13 cellular contexts compared by ENCODE assay signal in the genomic region with DNA sequence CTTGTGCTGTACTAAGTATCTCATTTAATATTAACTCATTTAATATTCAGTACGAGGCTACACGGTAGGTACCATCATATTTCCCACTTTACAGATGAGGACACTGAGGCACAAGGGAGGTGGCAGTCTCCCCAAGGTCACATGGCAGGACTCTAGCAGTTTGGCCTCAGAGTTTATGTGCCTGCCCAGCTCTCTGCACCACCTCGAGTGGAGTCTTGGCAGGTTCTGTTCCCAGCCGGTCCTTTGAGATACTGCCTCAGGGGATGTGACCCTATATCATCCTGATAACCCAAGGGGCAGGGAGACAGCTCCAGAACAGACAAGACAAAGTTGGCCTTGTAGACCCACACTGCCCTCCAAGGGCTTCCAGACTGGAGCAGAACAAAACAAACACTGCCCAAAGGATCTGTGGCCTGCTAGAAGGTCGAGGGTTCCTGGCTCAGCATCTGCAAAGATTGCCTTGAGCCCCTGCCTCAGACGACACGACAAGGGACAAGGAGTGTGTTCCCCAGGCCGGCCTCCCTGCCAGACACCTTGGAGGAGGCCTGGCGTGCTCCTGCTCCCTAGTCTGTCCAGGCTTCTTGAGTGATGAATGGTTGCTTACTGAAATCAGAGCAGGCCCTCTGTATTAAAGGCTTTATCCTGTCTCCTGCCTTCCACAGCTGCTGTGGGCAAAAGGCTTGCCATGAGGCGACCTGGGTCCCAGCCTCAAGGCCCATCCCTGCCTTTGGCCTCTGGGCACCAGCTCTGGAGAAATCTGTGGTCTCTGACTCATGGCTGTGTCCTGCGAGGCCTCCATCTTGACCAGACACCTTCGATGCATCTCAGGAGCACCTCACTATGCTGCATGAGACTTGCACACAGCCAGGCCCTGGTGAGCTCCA. TPM values are rescaled to one million over a fixed set of nuclear protein-coding genes. Genes with fewer than 3 reads are reported as not detected.
A peak's percentile ranks its signal among the peaks of the same experiment; 100 is the strongest.
DNase-seq lines count a peak whose midpoint lies in the region; ATAC-seq and TF ChIP-seq lines count a peak whose summit lies in the region.
"Had no signal": no experiment of that assay in that cellular context is flagged by ENCODE, and none has a peak within 500 bp of the region (broad histone marks: within the 10 kb centered on the region; RNA-seq: fewer than 3 reads in every experiment).

No MANE protein-coding gene starts in this region.

- H3K9me3 Mint-ChIP-seq in CD14-positive monocyte (peaks cover 0 to 7% (median 0%) of the 10 kb centered on the region in 7 donors), nephron (peaks cover 3% of the 10 kb centered on the region)
- peaks cover 7 to 12% of the 10 kb centered on the region in 2 donors for H3K9me3 Mint-ChIP-seq in effector memory CD8-positive, alpha-beta T cell

- peaks cover 0 to 2% of the 10 kb centered on the region in 2 donors for H3K36me3 Mint-ChIP-seq in CD14-positive monocyte
- H3K36me3 Mint-ChIP-seq in effector memory CD8-positive, alpha-beta T cell (ENCODE audit: insufficient read depth): peaks cover 22% of the 10 kb centered on the region
- no peaks in the 10 kb centered on the region for H3K36me3 Mint-ChIP-seq in nephron (ENCODE audit: low read depth)

- peaks cover 33% of the 10 kb centered on the region for H3K4me1 Mint-ChIP-seq in CD14-positive monocyte
- peaks cover 18 to 22% of the 10 kb centered on the region in 2 donors for H3K4me1 Mint-ChIP-seq in effector memory CD8-positive, alpha-beta T cell (ENCODE audit: low read depth in 2 of 2)
- H3K4me1 Mint-ChIP-seq in nephron: peaks cover 8% of the 10 kb centered on the region

- intact Hi-C loops in CD14-positive monocyte (cut with micrococcal nuclease): loop anchor here in 1 of 2 donors (5.0 to 10.0 kb wide), 3 partner anchors 39 to 242 kb away; no protein-coding TSS in a partner anchor

- H3K27ac Mint-ChIP-seq in CD14-positive monocyte (peak overlapping the region in 2 of 7 donors; percentile 2 to 71), nephron (no peak overlapping the region)
- H3K27ac Mint-ChIP-seq in effector memory CD8-positive, alpha-beta T cell: peak overlapping the region; percentile 53 to 91
- H3K27ac Mint-ChIP-seq: stimulated activated naive B cell treated with anti-CD40 and anti-IgM and Interleukin-4, amounts not matched to agents 10 μg/mL and 1 μg/mL and 100 μg/mL, for 72 hours had no signal

- DNase-seq in CD14-positive monocyte (ENCODE audit: low spot score) (peak; percentile 10), LoVo (ENCODE audit: low spot score) (peak; percentile 23), NCI-H2227 treated with DMSO at 0.1 percent for 48 hours (lab: John Stamatoyannopoulos, UW) (no peak), NCI-H2107 (lab: John Stamatoyannopoulos, UW) (no peak), HuH-7 (ENCODE audit: low spot score) (no peak)
- DNase-seq in effector memory CD8-positive, alpha-beta T cell: no peak
- DNase-seq: activated CD4-positive, alpha-beta T cell treated with anti-CD3 and anti-CD28 coated beads for 48 hours; activated effector memory CD4-positive, alpha-beta T cell treated with Interleukin-2 at 50 U/mL for 16 hours; NCI-H187; stimulated activated naive B cell treated with anti-CD40 and anti-IgM and Interleukin-4, amounts not matched to agents 10 μg/mL and 1 μg/mL and 100 μg/mL, for 72 hours; SW 1271 had no signal

- H3K27me3 Mint-ChIP-seq in CD14-positive monocyte (ENCODE audit: low read depth in 3 of 3) (peaks cover 5 to 21% (median 12%) of the 10 kb centered on the region in 3 donors), nephron (ENCODE audit: low read depth) (no peaks in the 10 kb centered on the region)
- no peaks in the 10 kb centered on the region for H3K27me3 Mint-ChIP-seq in effector memory CD8-positive, alpha-beta T cell
- H3K27me3 Mint-ChIP-seq: stimulated activated naive B cell treated with anti-CD40 and anti-IgM and Interleukin-4, amounts not matched to agents 10 μg/mL and 1 μg/mL and 100 μg/mL, for 72 hours had no signal

- H3K4me3 Mint-ChIP-seq in CD14-positive monocyte (no peak overlapping the region), nephron (peak overlapping the region in 2 of 3 experiments; percentile 38 to 42)
- no peak overlapping the region for H3K4me3 Mint-ChIP-seq in effector memory CD8-positive, alpha-beta T cell
- H3K4me3 Mint-ChIP-seq: stimulated activated naive B cell treated with anti-CD40 and anti-IgM and Interleukin-4, amounts not matched to agents 10 μg/mL and 1 μg/mL and 100 μg/mL, for 72 hours had no signal

- ATAC-seq in effector memory CD8-positive, alpha-beta T cell (replicated peaks): no peak
- ATAC-seq in HG03097 (IDR thresholded peaks at IDR 0.05; ENCODE audit: low FRiP score, unreplicated experiment): no peak
- ATAC-seq: stimulated activated naive B cell treated with anti-CD40 and anti-IgM and Interleukin-4, amounts not matched to agents 10 μg/mL and 1 μg/mL and 100 μg/mL, for 72 hours had no signal

- TF ChIP-seq CTCF in CD14-positive monocyte (IDR thresholded peaks at IDR 0.05): no peak
- no peak for TF ChIP-seq CTCF in nephron (IDR thresholded peaks at IDR 0.05; ENCODE audit: unreplicated experiment in 3 of 3)

RNA-seq across cellular contexts. Expression of a gene that starts 3.9 kb away (rescaled TPM):
- 1 to 10 TPM; 2.4 to 2.7 TPM for polyA plus RNA-seq in CD14-positive monocyte

Comparison
In these comparisons a context has a peak if more than half of its experiments do, and no peak if none do; other contexts are left out.
1. DNase-seq: peak in CD14-positive monocyte (single experiment) and LoVo (single experiment); none in effector memory CD8-positive, alpha-beta T cell (0 of 3), NCI-H2227 treated with DMSO at 0.1 percent for 48 hours (single experiment), NCI-H2107 (single experiment) and HuH-7 (single experiment).
2. H3K27ac Mint-ChIP-seq: peak in effector memory CD8-positive, alpha-beta T cell (2 of 2); none in nephron (0 of 3).
3. H3K4me3 Mint-ChIP-seq: peak in nephron (2 of 3); none in CD14-positive monocyte (0 of 2) and effector memory CD8-positive, alpha-beta T cell (0 of 2).